26 cellular contexts compared by ENCODE assay signal in the genomic region with DNA sequence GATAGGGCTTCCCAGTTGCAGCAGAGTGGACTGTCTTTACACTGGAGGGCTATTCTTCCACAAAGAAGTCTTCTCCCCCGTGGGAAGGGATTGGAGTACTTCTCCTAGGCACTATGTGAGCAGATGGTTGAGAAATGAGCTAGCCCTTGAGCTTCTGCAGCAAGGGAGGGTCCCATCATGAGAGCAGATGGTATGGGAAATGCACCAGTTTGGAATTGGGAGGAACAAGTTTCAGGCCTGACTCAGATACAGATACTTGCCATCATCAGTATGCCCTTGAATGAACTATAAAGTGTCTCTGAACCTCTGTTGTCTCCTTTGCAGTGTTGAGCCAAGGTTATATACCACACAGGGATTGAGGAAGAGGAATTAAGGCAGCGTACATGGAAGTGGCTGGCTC.
"Had no signal": no experiment of that assay in that cellular context is flagged by ENCODE, and none has a peak within 500 bp of the region (broad histone marks: within the 10 kb centered on the region; RNA-seq: fewer than 3 reads in every experiment).

No MANE protein-coding gene starts in this region.

- H3K4me3 Mint-ChIP-seq: activated naive CD4-positive, alpha-beta T cell treated with anti-CD3 and anti-CD28 coated beads, Interleukin-2, amount 50 U/mL, for 24 hours; brain; central memory CD8-positive, alpha-beta T cell; memory B cell; nephron; T-helper 1 cell treated with Interleukin-12 subunit alpha and Interleukin-12 subunit beta and Interleukin-4 antibody, amounts not matched to agents 30 μg/mL and 1 μg/mL, for 36 hours had no signal

- H3K9me3 ChIP-seq: esophagus muscularis mucosa, transverse colon, vagina had no signal

- H3K36me3 ChIP-seq: esophagus muscularis mucosa, left ventricle myocardium inferior, transverse colon, vagina had no signal

- H3K27me3 ChIP-seq: esophagus muscularis mucosa, foreskin keratinocyte, transverse colon, vagina had no signal

- H3K36me3 Mint-ChIP-seq: activated naive CD4-positive, alpha-beta T cell treated with anti-CD3 and anti-CD28 coated beads, Interleukin-2, amount 50 U/mL, for 24 hours; memory B cell had no signal

- ATAC-seq: foreskin keratinocyte; right cardiac atrium; stimulated activated naive CD8-positive, alpha-beta T cell treated with anti-CD3 and anti-CD28 coated beads, Interleukin-15, Interleukin-2, amounts not matched to agents 100 U/mL and 50 U/mL, for 24 hours had no signal

- H3K4me1 ChIP-seq: foreskin keratinocyte, vagina had no signal

- H3K4me3 ChIP-seq: coronary artery, esophagus muscularis mucosa, left ventricle myocardium inferior, transverse colon, vagina had no signal

- H3K27me3 Mint-ChIP-seq: activated naive CD4-positive, alpha-beta T cell treated with anti-CD3 and anti-CD28 coated beads, Interleukin-2, amount 50 U/mL, for 24 hours; brain; central memory CD8-positive, alpha-beta T cell had no signal

- H3K4me1 Mint-ChIP-seq: memory B cell had no signal

- DNase-seq: activated CD4-positive, alpha-beta T cell treated with anti-CD3 and anti-CD28 coated beads, Interleukin-2, amount 50 U/mL, for 1 hour; activated effector memory CD4-positive, alpha-beta T cell treated with anti-CD3 and anti-CD28 coated beads, Interleukin-2, amount 50 U/mL, for 16 hours; activated T-cell treated with anti-CD3 and anti-CD28 coated beads, Interleukin-2, amount 50 U/mL, for 1 hour; amygdala; foreskin keratinocyte; glutamatergic neuron; hypothalamus; kidney; left ventricle myocardium inferior; occipital lobe; right cardiac atrium; small intestine; stimulated activated CD4-positive, alpha-beta T cell treated with anti-CD3 and anti-CD28 coated beads, Interleukin-4, amount 100 ng/mL, for 4 hours; stimulated activated CD8-positive, alpha-beta memory T cell treated with anti-CD3 and anti-CD28 coated beads, Interleukin-4, amount 100 ng/mL, for 48 hours; stimulated activated naive CD8-positive, alpha-beta T cell treated with anti-CD3 and anti-CD28 coated beads, Interleukin-15, Interleukin-2, amounts not matched to agents 100 U/mL and 50 U/mL, for 24 hours; transverse colon had no signal

- H3K27ac ChIP-seq: coronary artery, esophagus muscularis mucosa, foreskin keratinocyte, left ventricle myocardium inferior, transverse colon, vagina had no signal

- H3K9me3 Mint-ChIP-seq: activated naive CD4-positive, alpha-beta T cell treated with anti-CD3 and anti-CD28 coated beads, Interleukin-2, amount 50 U/mL, for 24 hours; central memory CD8-positive, alpha-beta T cell; memory B cell had no signal

- H3K27ac Mint-ChIP-seq: activated naive CD4-positive, alpha-beta T cell treated with anti-CD3 and anti-CD28 coated beads, Interleukin-2, amount 50 U/mL, for 24 hours; memory B cell; nephron; progenitor cell of endocrine pancreas; T-helper 1 cell treated with Interleukin-12 subunit alpha and Interleukin-12 subunit beta and Interleukin-4 antibody, amounts not matched to agents 30 μg/mL and 1 μg/mL, for 36 hours had no signal
